In genomic region chr10:58936364-58936763, GRCh38 we compare ENCODE assay signal across 18 cellular contexts.
DNase-seq lines count a peak whose midpoint lies in the region; ATAC-seq and TF ChIP-seq lines count a peak whose summit lies in the region.
"Had no signal": no experiment of that assay in that cellular context is flagged by ENCODE, and none has a peak within 500 bp of the region (broad histone marks: within the 10 kb centered on the region; RNA-seq: fewer than 3 reads in every experiment).

No MANE protein-coding gene starts in this region.

- no peak overlapping the region for H3K27ac Mint-ChIP-seq in osteocyte (ENCODE audit: unreplicated experiment)
- H3K27ac Mint-ChIP-seq: CD4-positive, alpha-beta memory T cell; HFFc6; IgD-negative memory B cell had no signal

- no peaks in the 10 kb centered on the region for H3K27me3 ChIP-seq in left ventricle myocardium inferior (ENCODE audit: low read depth)
- H3K27me3 ChIP-seq in right cardiac atrium (ENCODE audit: control insufficient read depth, insufficient read depth), result no peaks in the 10 kb centered on the region
- H3K27me3 ChIP-seq: BE2C had no signal

- H3K9me3 ChIP-seq in left ventricle myocardium inferior (replicated peaks) (no peaks in the 10 kb centered on the region), right cardiac atrium (ENCODE audit: control insufficient read depth, low read length) (no peaks in the 10 kb centered on the region)
- H3K9me3 ChIP-seq: BE2C had no signal

- H3K4me1 ChIP-seq in left ventricle myocardium inferior, result no peaks in the 10 kb centered on the region
- H3K4me1 ChIP-seq in right cardiac atrium (ENCODE audit: control insufficient read depth, insufficient read depth, low read length), result peaks cover 6% of the 10 kb centered on the region
- H3K4me1 ChIP-seq: BE2C had no signal

- WGBS in right cardiac atrium, result 71% methylated on average over 3 of the region's 3 CpGs

- H3K27ac ChIP-seq in left ventricle myocardium inferior (replicated peaks) (peak overlapping the region; percentile 11), right cardiac atrium (ENCODE audit: low read length) (no peak overlapping the region)

- no peaks in the 10 kb centered on the region for H3K4me1 Mint-ChIP-seq in osteocyte (ENCODE audit: unreplicated experiment)
- H3K4me1 Mint-ChIP-seq: CD14-positive monocyte; CD4-positive, alpha-beta memory T cell; IgD-negative memory B cell had no signal

- H3K4me3 Mint-ChIP-seq in osteocyte (ENCODE audit: unreplicated experiment), result no peak overlapping the region
- H3K4me3 Mint-ChIP-seq: CD14-positive monocyte; CD4-positive, alpha-beta memory T cell; HFFc6; IgD-negative memory B cell had no signal

- DNase-seq in left ventricle myocardium inferior, result no peak
- DNase-seq in cardiac septum (ENCODE audit: low spot score), result no peak
- DNase-seq in D341Med (ENCODE audit: low spot score), result peak; percentile 53
- DNase-seq in right cardiac atrium, result no peak
- no peak for DNase-seq in osteocyte (ENCODE audit: extremely low spot score, unreplicated experiment)
- DNase-seq: ACHN; BE2C; CD4-positive, alpha-beta memory T cell; DMS79 treated with DMSO at 0.1 percent for 48 hours; GF-D8; GOT3; H7; HFFc6 had no signal

- H3K4me3 ChIP-seq in left ventricle myocardium inferior, result no peak overlapping the region
- no peak overlapping the region for H3K4me3 ChIP-seq in right cardiac atrium (ENCODE audit: low read length)

- intact Hi-C loops in left ventricle myocardium inferior (cut with micrococcal nuclease) (no loop called here), cardiac septum (cut with DNase I) (no loop called here), right cardiac atrium (cut with DNase I) (loop anchor here in 1 of 4 donors (10.0 kb wide), 1 partner anchor 152 kb away; no protein-coding TSS in a partner anchor)

- TF ChIP-seq CTCF in left ventricle myocardium inferior (IDR thresholded peaks at IDR 0.05; ENCODE audit: borderline replicate concordance), result no peak
- no peak for TF ChIP-seq CTCF in osteocyte (IDR thresholded peaks at IDR 0.05)

- H3K27me3 Mint-ChIP-seq in osteocyte (ENCODE audit: unreplicated experiment), result no peaks in the 10 kb centered on the region

- ATAC-seq in right cardiac atrium (peak; percentile 31 to 53), HG03521 (IDR thresholded peaks at IDR 0.05; ENCODE audit: unreplicated experiment) (no peak)
- ATAC-seq: HCT116, HepG2 had no signal

- H3K9me3 Mint-ChIP-seq in osteocyte (ENCODE audit: unreplicated experiment), result no peaks in the 10 kb centered on the region
- H3K9me3 Mint-ChIP-seq: HFFc6 had no signal

- H3K36me3 ChIP-seq in left ventricle myocardium inferior, result no peaks in the 10 kb centered on the region
- H3K36me3 ChIP-seq: BE2C had no signal

- no peaks in the 10 kb centered on the region for H3K36me3 Mint-ChIP-seq in osteocyte (ENCODE audit: unreplicated experiment)
- H3K36me3 Mint-ChIP-seq: CD14-positive monocyte; CD4-positive, alpha-beta memory T cell; IgD-negative memory B cell had no signal
